ENCODE assay signal across 1 cellular context in genomic region chr1:115723756-115724155, GRCh38.
A peak's percentile ranks its signal among the peaks of the same experiment; 100 is the strongest.
TF ChIP-seq lines count a peak whose summit lies in the region.

No MANE protein-coding gene starts in this region.

TF ChIP-seq in HepG2, 621 proteins besides CTCF, POLR2A, EP300 and RAD21:
- TF ChIP-seq ZNF747 (CRISPR knock-in tag; IDR thresholded peaks at IDR 0.05; ENCODE audit: borderline replicate concordance), result no peak
- no peak for TF ChIP-seq ATF7-NPFF (CRISPR knock-in tag; IDR thresholded peaks at IDR 0.05; ENCODE audit: low read depth)
- no peak for TF ChIP-seq NFATC3 (CRISPR knock-in tag; IDR thresholded peaks at IDR 0.05)
- peak; percentile 87 for TF ChIP-seq FOSL2 (CRISPR knock-in tag; IDR thresholded peaks at IDR 0.05)
- TF ChIP-seq ESRRA (CRISPR knock-in tag; IDR thresholded peaks at IDR 0.05; ENCODE audit: low read depth), result no peak
- 0 out of 2 replicates have a peak, but pooled peaks have one; percentile 10 for TF ChIP-seq ARID5B (CRISPR knock-in tag; IDR thresholded peaks at IDR 0.05)
- TF ChIP-seq SP5 (CRISPR knock-in tag; IDR thresholded peaks at IDR 0.05; ENCODE audit: borderline replicate concordance, low read depth), result no peak
- 0 out of 2 replicates have a peak, but pooled peaks have one; percentile 15 for TF ChIP-seq FOXA3 (CRISPR knock-in tag; IDR thresholded peaks at IDR 0.05)
- TF ChIP-seq SOX6 (IDR thresholded peaks at IDR 0.05), result no peak
- peak; percentile 56 for TF ChIP-seq SOX6 (CRISPR knock-in tag; IDR thresholded peaks at IDR 0.05)
- TF ChIP-seq GATAD2A (CRISPR knock-in tag; IDR thresholded peaks at IDR 0.05), result 0 out of 2 replicates have a peak, but pooled peaks have one; percentile 25
- TF ChIP-seq FOXK1 (CRISPR knock-in tag; IDR thresholded peaks at IDR 0.05; ENCODE audit: borderline replicate concordance, low read depth), result no peak
- TF ChIP-seq ZNF746 (CRISPR knock-in tag; IDR thresholded peaks at IDR 0.05), result no peak
- 0 out of 2 replicates have a peak, but pooled peaks have one; percentile 38 for TF ChIP-seq GFI1 (CRISPR knock-in tag; IDR thresholded peaks at IDR 0.05; ENCODE audit: borderline replicate concordance)
- no peak for TF ChIP-seq PRDM10 (CRISPR knock-in tag; IDR thresholded peaks at IDR 0.05; ENCODE audit: low read depth)
- peak; percentile 17; the same call in 1 of the 2 replicates for TF ChIP-seq SOX5 (CRISPR knock-in tag; IDR thresholded peaks at IDR 0.05; ENCODE audit: borderline replicate concordance)
- TF ChIP-seq MTF2 (CRISPR knock-in tag; IDR thresholded peaks at IDR 0.05; ENCODE audit: borderline replicate concordance), result no peak
- TF ChIP-seq ZNF30 (CRISPR knock-in tag; IDR thresholded peaks at IDR 0.05), result no peak
- TF ChIP-seq ELF4 (CRISPR knock-in tag; IDR thresholded peaks at IDR 0.05; ENCODE audit: borderline replicate concordance), result no peak
- TF ChIP-seq BCLAF1 (IDR thresholded peaks at IDR 0.05), result no peak
- peak in 1 of 2 experiments; percentile 7; a peak in 1 of 4 replicates for TF ChIP-seq MAFK (conservative IDR thresholded peaks at IDR 0.05 in 1 of 2, IDR thresholded peaks at IDR 0.05 in 1 of 2; ENCODE audit: low read length in 2 of 2)
- TF ChIP-seq SKIL (CRISPR knock-in tag; IDR thresholded peaks at IDR 0.05; ENCODE audit: borderline replicate concordance), result no peak
- TF ChIP-seq ZFY (CRISPR knock-in tag; IDR thresholded peaks at IDR 0.05), result no peak
- no peak for TF ChIP-seq ZNF577 (CRISPR knock-in tag; IDR thresholded peaks at IDR 0.05; ENCODE audit: borderline replicate concordance, low read depth)
